In the genomic region with DNA sequence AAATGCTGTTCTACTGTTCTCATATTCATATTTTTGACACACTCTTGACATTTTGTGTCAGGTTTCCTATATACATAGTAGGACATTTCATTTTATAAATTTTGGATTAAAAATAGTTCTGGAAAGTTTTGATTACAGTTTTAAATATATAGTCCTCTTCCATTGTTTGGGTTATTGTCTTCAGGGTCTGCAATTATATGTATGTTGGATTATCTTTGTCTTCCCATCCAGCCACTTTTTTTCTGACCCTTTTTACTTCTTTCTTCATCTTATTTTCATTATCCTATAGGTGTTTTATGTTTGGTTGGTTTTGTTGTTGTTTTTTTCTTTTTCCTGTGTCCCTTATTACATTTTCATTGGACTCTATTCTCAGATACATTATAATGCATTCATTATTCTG, we compare ENCODE assay signal across 20 cellular contexts.
DNase-seq lines count a peak whose midpoint lies in the region; ATAC-seq, FAIRE-seq and TF ChIP-seq lines count a peak whose summit lies in the region.
"Had no signal": no experiment of that assay in that cellular context is flagged by ENCODE, and none has a peak within 500 bp of the region (broad histone marks: within the 10 kb centered on the region; RNA-seq: fewer than 3 reads in every experiment).

No MANE protein-coding gene starts in this region.

- no peak overlapping the region for H2AFZ ChIP-seq in OCI-LY7 (ENCODE audit: low read length)
- H2AFZ ChIP-seq: GM23338 had no signal

- H3K79me2 ChIP-seq in OCI-LY7 (ENCODE audit: insufficient read depth, low read depth, low read length) = no peaks in the 10 kb centered on the region

- TF ChIP-seq CTCF in HEK293 (tag by site-specific recombination; IDR thresholded peaks at IDR 0.05) = no peak
- TF ChIP-seq CTCF in astrocyte of the spinal cord (IDR thresholded peaks at IDR 0.05; ENCODE audit: low read depth, low read length) = no peak
- no peak for TF ChIP-seq CTCF in OCI-LY7 (conservative IDR thresholded peaks at IDR 0.05; ENCODE audit: low read length)

- POLR2A ChIA-PET in HEK293 (lab: Yijun Ruan, JAX) = no interaction called here
- POLR2A ChIA-PET in OCI-LY7 (lab: Charles Lee) = interaction anchor here (0.6 kb wide), 1 partner anchor 111 kb away, joined by 3 read pairs; no protein-coding TSS in a partner anchor

- FAIRE-seq in G401.6 (lab: Jason Lieb, UNC) = peak; percentile 51
- FAIRE-seq: D721Med, GM12878, GM19239 had no signal

- H3K9me2 ChIP-seq in OCI-LY7 (ENCODE audit: insufficient read depth, low read length) = no peaks in the 10 kb centered on the region

- H3K27ac ChIP-seq in HEK293 (ENCODE audit: extremely low read depth, low read depth, low read length) = no peak overlapping the region
- H3K27ac ChIP-seq in OCI-LY7 (ENCODE audit: low read depth, low read length, poor library complexity, severe bottlenecking) = no peak overlapping the region
- H3K27ac ChIP-seq: BLaER1, C4-2B had no signal

- H3K4me3 ChIP-seq in HEK293 (ENCODE audit: low read depth, low read length) (no peak overlapping the region), astrocyte of the spinal cord (ENCODE audit: low read depth, low read length) (no peak overlapping the region), OCI-LY7 (ENCODE audit: low read depth, low read length, poor library complexity, severe bottlenecking) (no peak overlapping the region)
- H3K4me3 ChIP-seq: BLaER1, GM12878, GM23338, HAP-1 had no signal

- H3K9me3 ChIP-seq in HEK293 (ENCODE audit: control insufficient read depth, insufficient read depth, low read depth, low read length) (no peaks in the 10 kb centered on the region), OCI-LY7 (ENCODE audit: low read length) (no peaks in the 10 kb centered on the region)
- H3K9me3 ChIP-seq: HAP-1 had no signal

- CTCF ChIA-PET in HEK293 (lab: Yijun Ruan, JAX) = no interaction called here
- CTCF ChIA-PET in OCI-LY7 (lab: Charles Lee; ENCODE audit: unreplicated experiment) = no interaction called here

- H3K4me2 ChIP-seq in OCI-LY7 (ENCODE audit: low read length) = no peak overlapping the region
- H3K4me2 ChIP-seq: BLaER1, GM23338 had no signal

- ATAC-seq in HG02759 (IDR thresholded peaks at IDR 0.05; ENCODE audit: unreplicated experiment) (no peak), GM19397 (IDR thresholded peaks at IDR 0.05; ENCODE audit: unreplicated experiment) (no peak)
- ATAC-seq: CD8-positive, alpha-beta T cell; GM12878; GM23338 had no signal

- no peaks in the 10 kb centered on the region for H3K36me3 ChIP-seq in HEK293 (ENCODE audit: control insufficient read depth in 2 of 2, insufficient read depth in 1 of 2, low read length in 2 of 2)
- H3K36me3 ChIP-seq in OCI-LY7 (ENCODE audit: insufficient read depth, low read length) = no peaks in the 10 kb centered on the region
- H3K36me3 ChIP-seq: BLaER1, HAP-1 had no signal

- in situ Hi-C loops in Caki2 (cut with HindIII; ENCODE audit: low pct_unique_long_range_greater_than_20kb, low sequenced_read_pairs) = no loop called here
- in situ Hi-C loops in astrocyte of the spinal cord (cut with HindIII; ENCODE audit: low sequenced_read_pairs) = no loop called here

- H4K20me1 ChIP-seq in OCI-LY7 (ENCODE audit: insufficient read depth, low read length) = no peaks in the 10 kb centered on the region
- H4K20me1 ChIP-seq: BLaER1 had no signal

- DNase-seq in Caki2 (ENCODE audit: low read depth) (peak; percentile 8), astrocyte of the spinal cord (ENCODE audit: low read depth, low spot score) (peak; percentile 8), OCI-LY7 (ENCODE audit: low spot score) (no peak)
- DNase-seq: Caco-2; CD4-positive, CD25-positive, alpha-beta regulatory T cell; CD8-positive, alpha-beta T cell; DMS 273 treated with DMSO at 0.1 percent for 48 hours; DND-41; GDM1 had no signal

- no TSS peak for BruUV-seq in OCI-LY7 (replicated peaks; lab: Mats Ljungman, UMichigan)

- no peaks in the 10 kb centered on the region for H3K4me1 ChIP-seq in HEK293 (ENCODE audit: control insufficient read depth, insufficient read depth, low read length)
- H3K4me1 ChIP-seq in OCI-LY7 (ENCODE audit: insufficient read depth, low read length, poor library complexity, severe bottlenecking) = no peaks in the 10 kb centered on the region
- H3K4me1 ChIP-seq: BLaER1 had no signal

- intact Hi-C loops in OCI-LY7 (cut with micrococcal nuclease; ENCODE audit: unreplicated experiment) = no loop called here

TF ChIP-seq in HEK293, 187 proteins besides CTCF, POLR2A, EP300 and RAD21:
- TF ChIP-seq ZNF777 (tag by site-specific recombination; IDR thresholded peaks at IDR 0.05; ENCODE audit: borderline replicate concordance) = no peak
- TF ChIP-seq ZNF133 (tag by site-specific recombination; IDR thresholded peaks at IDR 0.05) = peak; percentile 96
- no peak for TF ChIP-seq SALL2 (tag by site-specific recombination; IDR thresholded peaks at IDR 0.05; ENCODE audit: borderline replicate concordance)
- 0 out of 2 replicates have a peak, but pooled peaks have one; percentile 27 for TF ChIP-seq ZNF558 (tag by site-specific recombination; IDR thresholded peaks at IDR 0.05)
- peak; percentile 79 for TF ChIP-seq SETDB1 (IDR thresholded peaks at IDR 0.05; ENCODE audit: insufficient read length, low read length)
- TF ChIP-seq ZNF391 (tag by site-specific recombination; IDR thresholded peaks at IDR 0.05; ENCODE audit: borderline replicate concordance, low read depth) = no peak
